ENCODE assay signal across 1 cellular context in genomic region chr12:83700858-83701257, GRCh38.
TF ChIP-seq lines count a peak whose summit lies in the region.

No MANE protein-coding gene starts in this region.

TF ChIP-seq in SK-N-SH treated with all-trans-retinoic acid at 6 μM for 48 hours, 23 proteins besides CTCF, POLR2A, EP300 and RAD21 (continued from another document):
- no peak for TF ChIP-seq TSHZ2 (CRISPR knock-in tag; IDR thresholded peaks at IDR 0.05)
